ENCODE assay signal across 17 cellular contexts in genomic region chr3:72279631-72280041, GRCh38.
"Had no signal": no experiment of that assay in that cellular context is flagged by ENCODE, and none has a peak within 500 bp of the region (broad histone marks: within the 10 kb centered on the region; RNA-seq: fewer than 3 reads in every experiment).

No MANE protein-coding gene starts in this region.

- H3K4me3 Mint-ChIP-seq: activated CD4-positive, alpha-beta T cell treated with anti-CD3 and anti-CD28 coated beads, Interleukin-2, amount 10 ng/mL, durations not matched to agents 7 days and 5 days; activated T-cell treated with anti-CD3 and anti-CD28 coated beads, Interleukin-2, amount 50 U/mL, for 24 hours; memory B cell; T-helper 1 cell treated with Interleukin-12 subunit alpha and Interleukin-12 subunit beta and Interleukin-4 antibody, amounts not matched to agents 30 μg/mL and 1 μg/mL, for 36 hours had no signal

- H3K27me3 ChIP-seq: heart right ventricle, suprapubic skin, upper lobe of left lung had no signal

- ATAC-seq: gastrocnemius medialis; SK-N-SH treated with all-trans-retinoic acid at 6 μM for 48 hours; stimulated activated memory B cell treated with anti-CD40 and anti-IgM and Interleukin-4, amounts not matched to agents 10 μg/mL and 1 μg/mL and 100 μg/mL, for 72 hours had no signal

- H3K9me3 ChIP-seq: gastrocnemius medialis, suprapubic skin had no signal

- H3K27me3 Mint-ChIP-seq: activated CD4-positive, alpha-beta T cell treated with anti-CD3 and anti-CD28 coated beads, Interleukin-2, amount 10 ng/mL, durations not matched to agents 7 days and 5 days had no signal

- H3K4me3 ChIP-seq: coronary artery, gastrocnemius medialis, heart right ventricle, left ventricle myocardium inferior, suprapubic skin, upper lobe of left lung had no signal

- DNase-seq: activated CD4-positive, alpha-beta T cell treated with anti-CD3 and anti-CD28 coated beads, Interleukin-2, amount 10 ng/mL, durations not matched to agents 7 days and 5 days; activated CD4-positive, CD25-positive, alpha-beta regulatory T cell; activated gamma-delta T cell; activated T-cell treated with anti-CD3 and anti-CD28 coated beads, Interleukin-2, amount 50 U/mL, for 24 hours; effector CD4-positive, alpha-beta T cell; gastrocnemius medialis; heart right ventricle; islet precursor cell; left ventricle myocardium inferior; upper lobe of left lung had no signal

- H3K4me1 ChIP-seq: parathyroid adenoma had no signal

- H3K36me3 ChIP-seq: gastrocnemius medialis, heart right ventricle, left ventricle myocardium inferior, suprapubic skin, upper lobe of left lung had no signal

- H3K27ac ChIP-seq: coronary artery, gastrocnemius medialis, heart right ventricle, left ventricle myocardium inferior, parathyroid adenoma, suprapubic skin, upper lobe of left lung had no signal

- H3K27ac Mint-ChIP-seq: activated CD4-positive, alpha-beta T cell treated with anti-CD3 and anti-CD28 coated beads, Interleukin-2, amount 10 ng/mL, durations not matched to agents 7 days and 5 days; activated T-cell treated with anti-CD3 and anti-CD28 coated beads, Interleukin-2, amount 50 U/mL, for 24 hours; memory B cell; stimulated activated memory B cell treated with anti-CD40 and anti-IgM and Interleukin-4, amounts not matched to agents 10 μg/mL and 1 μg/mL and 100 μg/mL, for 72 hours; T-helper 1 cell treated with Interleukin-12 subunit alpha and Interleukin-12 subunit beta and Interleukin-4 antibody, amounts not matched to agents 30 μg/mL and 1 μg/mL, for 36 hours had no signal
